ENCODE assay signal across 1 cellular context in the genomic region with DNA sequence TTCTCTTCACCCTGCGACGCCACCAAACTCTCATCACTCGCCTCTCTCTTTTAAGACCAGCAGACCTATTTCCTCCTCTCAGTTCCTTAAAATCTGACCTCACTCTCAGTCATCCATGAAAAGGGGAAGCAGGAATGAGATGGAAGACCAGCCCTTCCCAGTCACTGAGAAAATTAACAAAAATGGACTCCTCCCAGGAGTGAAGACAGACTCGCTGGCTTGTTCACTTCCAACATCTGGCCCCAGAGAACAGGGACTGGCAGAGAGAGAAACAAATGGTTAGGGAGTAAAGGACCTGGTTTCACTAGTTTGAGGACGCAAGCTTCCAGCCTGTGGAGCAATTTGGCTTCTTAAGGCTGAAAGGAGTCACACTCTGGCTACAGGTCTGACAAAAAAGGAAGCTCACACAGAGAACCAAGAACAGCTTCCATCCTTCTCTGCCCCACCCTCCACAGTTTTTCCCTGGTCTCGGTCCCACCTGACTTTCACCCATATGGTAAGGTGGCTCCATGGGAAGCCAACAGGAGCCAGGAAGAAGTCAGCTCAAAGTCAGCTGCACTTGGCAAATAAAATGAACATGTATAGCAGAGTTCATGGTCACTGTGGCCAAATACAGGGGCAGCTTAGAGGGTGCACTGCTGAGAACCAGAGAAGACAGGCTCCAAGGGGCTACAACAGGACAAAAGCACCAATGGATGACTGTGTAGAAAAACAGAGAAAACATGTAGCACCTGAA.
A peak's percentile ranks its signal among the peaks of the same experiment; 100 is the strongest.
TF ChIP-seq lines count a peak whose summit lies in the region.

No MANE protein-coding gene starts in this region.

TF ChIP-seq in GM12878, 131 proteins besides CTCF, POLR2A, EP300 and RAD21 (continued from another document):
- peak; percentile 64; the same call in 1 of the 2 replicates for TF ChIP-seq PAX5 (IDR thresholded peaks at IDR 0.05; ENCODE audit: borderline replicate concordance, low read depth, low read length)
- 0 out of 2 replicates have a peak, but pooled peaks have one; percentile 41 for TF ChIP-seq DPF2 (IDR thresholded peaks at IDR 0.05)
- TF ChIP-seq, protein P1, sequence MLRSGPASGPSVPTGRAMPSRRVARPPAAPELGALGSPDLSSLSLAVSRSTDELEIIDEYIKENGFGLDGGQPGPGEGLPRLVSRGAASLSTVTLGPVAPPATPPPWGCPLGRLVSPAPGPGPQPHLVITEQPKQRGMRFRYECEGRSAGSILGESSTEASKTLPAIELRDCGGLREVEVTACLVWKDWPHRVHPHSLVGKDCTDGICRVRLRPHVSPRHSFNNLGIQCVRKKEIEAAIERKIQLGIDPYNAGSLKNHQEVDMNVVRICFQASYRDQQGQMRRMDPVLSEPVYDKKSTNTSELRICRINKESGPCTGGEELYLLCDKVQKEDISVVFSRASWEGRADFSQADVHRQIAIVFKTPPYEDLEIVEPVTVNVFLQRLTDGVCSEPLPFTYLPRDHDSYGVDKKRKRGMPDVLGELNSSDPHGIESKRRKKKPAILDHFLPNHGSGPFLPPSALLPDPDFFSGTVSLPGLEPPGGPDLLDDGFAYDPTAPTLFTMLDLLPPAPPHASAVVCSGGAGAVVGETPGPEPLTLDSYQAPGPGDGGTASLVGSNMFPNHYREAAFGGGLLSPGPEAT (IDR thresholded peaks at IDR 0.05; ENCODE audit: low read depth), result peak; percentile 51; the same call in 1 of the 2 replicates
- peak; percentile 92 for TF ChIP-seq SPI1 (IDR thresholded peaks at IDR 0.05; ENCODE audit: borderline replicate concordance, insufficient read depth, low read depth, low read length)
